18 cellular contexts compared by ENCODE assay signal in genomic region chr7:128422037-128422436, GRCh38. TPM values are rescaled to one million over a fixed set of nuclear protein-coding genes. Genes with fewer than 3 reads are reported as not detected.
DNase-seq lines count a peak whose midpoint lies in the region; ATAC-seq, FAIRE-seq and TF ChIP-seq lines count a peak whose summit lies in the region.
"Had no signal": no experiment of that assay in that cellular context is flagged by ENCODE, and none has a peak within 500 bp of the region (broad histone marks: within the 10 kb centered on the region; RNA-seq: fewer than 3 reads in every experiment).

No MANE protein-coding gene starts in this region.

- no peak overlapping the region for H2BK20ac ChIP-seq in IMR-90 (ENCODE audit: low read depth, low read length)

- TF ChIP-seq POLR2A in IMR-90 (IDR thresholded peaks at IDR 0.05; ENCODE audit: low read depth, low read length) (no peak), K562 (conservative IDR thresholded peaks at IDR 0.05) (no peak), adrenal gland (IDR thresholded peaks at IDR 0.05) (no peak)

- no peak for TF ChIP-seq EP300 in K562 (IDR thresholded peaks at IDR 0.05; ENCODE audit: low read length)

- H2BK120ac ChIP-seq in IMR-90 (ENCODE audit: low read depth, low read length) (no peak overlapping the region), neuronal stem cell (ENCODE audit: low read depth, low read length) (no peak overlapping the region)

- H3K4me1 ChIP-seq in IMR-90 (ENCODE audit: control insufficient read depth, insufficient read depth, low read length) (peaks cover 2% of the 10 kb centered on the region), K562 (replicated peaks in 1 of 2; ENCODE audit: control insufficient read depth in 2 of 2, insufficient read depth in 2 of 2, low read length in 2 of 2) (peaks cover 4 to 5% of the 10 kb centered on the region in 2 experiments; a peak in 3 of 5 replicates), neuronal stem cell (ENCODE audit: control insufficient read depth in 2 of 2, insufficient read depth in 1 of 2, low read depth in 1 of 2, low read length in 2 of 2) (no peaks in the 10 kb centered on the region), adrenal gland (replicated peaks in 1 of 2) (no peaks in the 10 kb centered on the region)

- DNase-seq in IMR-90 (no peak), K562 (ENCODE audit: extremely low read depth in 1 of 4, low spot score in 3 of 4) (no peak), immature natural killer cell (no peak), neuronal stem cell (ENCODE audit: low spot score) (no peak), NCI-H2196 treated with DMSO at 0.1 percent for 48 hours (lab: John Stamatoyannopoulos, UW; ENCODE audit: unreplicated experiment) (no peak), adrenal gland (no peak)
- DNase-seq: Calu3; CD4-positive, alpha-beta T cell; DMS79; H9 had no signal

- intact Hi-C loops in IMR-90 (cut with micrococcal nuclease) (no loop called here), K562 (cut with micrococcal nuclease) (no loop called here), adrenal gland (cut with DNase I) (no loop called here)

- no TSS peak for BruUV-seq in IMR-90 (replicated peaks; lab: Mats Ljungman, UMichigan)
- BruUV-seq in K562 (replicated peaks; lab: Mats Ljungman, UMichigan), result no TSS peak

- H3K36me3 ChIP-seq in IMR-90 (ENCODE audit: control insufficient read depth, insufficient read depth, low read length), result no peaks in the 10 kb centered on the region
- H3K36me3 ChIP-seq in K562 (ENCODE audit: control insufficient read depth, insufficient read depth, low read length), result no peaks in the 10 kb centered on the region
- H3K36me3 ChIP-seq in neuronal stem cell (replicated peaks in 1 of 2; ENCODE audit: control insufficient read depth in 2 of 2, insufficient read depth in 2 of 2, low read length in 2 of 2), result no peaks in the 10 kb centered on the region
- H3K36me3 ChIP-seq in adrenal gland (replicated peaks in 1 of 2), result no peaks in the 10 kb centered on the region

- H3K27me3 Mint-ChIP-seq in immature natural killer cell (ENCODE audit: low read depth in 3 of 3), result peaks cover 0 to 4% (median 2%) of the 10 kb centered on the region in 3 donors
- H3K27me3 Mint-ChIP-seq: B cell; CD4-positive, alpha-beta T cell had no signal

- H3K4me3 Mint-ChIP-seq in immature natural killer cell, result peak overlapping the region; percentile 62 to 78 (median 72)
- H3K4me3 Mint-ChIP-seq: B cell; CD4-positive, alpha-beta T cell; GM23338; H9 had no signal

- H3K18ac ChIP-seq in IMR-90 (ENCODE audit: low read depth, low read length) (no peak overlapping the region), neuronal stem cell (ENCODE audit: low read length) (no peak overlapping the region)

- H3K23ac ChIP-seq in IMR-90 (ENCODE audit: low read depth, low read length) (no peak overlapping the region), neuronal stem cell (ENCODE audit: low read depth, low read length, poor library complexity) (no peak overlapping the region)

- TF ChIP-seq RAD21 in IMR-90 (IDR thresholded peaks at IDR 0.05; ENCODE audit: low read length) (no peak), K562 (CRISPR knock-in tag; conservative IDR thresholded peaks at IDR 0.05 in 1 of 2, IDR thresholded peaks at IDR 0.05 in 1 of 2) (no peak)

- H3K9me1 ChIP-seq in IMR-90 (ENCODE audit: insufficient read depth, low read length), result no peaks in the 10 kb centered on the region
- H3K9me1 ChIP-seq in K562 (ENCODE audit: control insufficient read depth, insufficient read depth, low read length), result no peaks in the 10 kb centered on the region

- H3K27ac Mint-ChIP-seq in immature natural killer cell, result peak overlapping the region; percentile 30 to 91 (median 84)
- H3K27ac Mint-ChIP-seq: B cell; CD4-positive, alpha-beta T cell; GM23338 had no signal

- H4K91ac ChIP-seq in IMR-90 (ENCODE audit: insufficient read depth, low read depth, low read length) (no peak overlapping the region), neuronal stem cell (ENCODE audit: low read depth, low read length, poor library complexity) (no peak overlapping the region)

- no peaks in the 10 kb centered on the region for H3K79me2 ChIP-seq in K562 (ENCODE audit: control insufficient read depth, insufficient read depth, low read length)

- H3K9me3 ChIP-seq in IMR-90 (ENCODE audit: control insufficient read depth, insufficient read depth, low read length) (no peaks in the 10 kb centered on the region), K562 (replicated peaks; ENCODE audit: control insufficient read depth, insufficient read depth, low read depth, low read length) (no peaks in the 10 kb centered on the region), neuronal stem cell (replicated peaks in 1 of 2; ENCODE audit: control insufficient read depth in 2 of 2, insufficient read depth in 1 of 2, low read depth in 1 of 2, low read length in 2 of 2) (no peaks in the 10 kb centered on the region), adrenal gland (replicated peaks in 1 of 3) (no peaks in the 10 kb centered on the region)

- no peak overlapping the region for H4K5ac ChIP-seq in IMR-90 (ENCODE audit: low read depth, low read length)

- H3K4me2 ChIP-seq in IMR-90 (ENCODE audit: low read depth, low read length) (no peak overlapping the region), K562 (ENCODE audit: insufficient read depth, low read length) (no peak overlapping the region), neuronal stem cell (ENCODE audit: insufficient read depth, low read length, poor library complexity, severe bottlenecking) (no peak overlapping the region)
- H3K4me2 ChIP-seq: GM23338 had no signal

- H3K4me1 Mint-ChIP-seq in immature natural killer cell, result peaks cover 38 to 44% of the 10 kb centered on the region in 2 donors
- H3K4me1 Mint-ChIP-seq: B cell, GM23338, H9 had no signal

- no peaks in the 10 kb centered on the region for H4K20me1 ChIP-seq in IMR-90 (ENCODE audit: insufficient read depth, low read length)
- H4K20me1 ChIP-seq in K562 (replicated peaks; ENCODE audit: control insufficient read depth, insufficient read depth, low read length), result no peaks in the 10 kb centered on the region

- no peak overlapping the region for H2AFZ ChIP-seq in IMR-90 (replicated peaks; ENCODE audit: low read length, poor library complexity)
- no peak overlapping the region for H2AFZ ChIP-seq in K562 (ENCODE audit: low read depth, low read length)
- H2AFZ ChIP-seq in neuronal stem cell (ENCODE audit: low read length), result no peak overlapping the region
- H2AFZ ChIP-seq: GM23338 had no signal

- POLR2A ChIA-PET in IMR-90 (lab: Charles Lee; ENCODE audit: unreplicated experiment), result no interaction called here
- POLR2A ChIA-PET in K562 (lab: Yijun Ruan, JAX), result no interaction called here

- no peak overlapping the region for H3K4me3 ChIP-seq in IMR-90 (ENCODE audit: insufficient read depth, low read depth, low read length)
- H3K4me3 ChIP-seq in K562, result no peak overlapping the region
- H3K4me3 ChIP-seq in neuronal stem cell (ENCODE audit: low read length in 2 of 2), result peak overlapping the region in 1 of 2 donors; percentile 54
- no peak overlapping the region for H3K4me3 ChIP-seq in adrenal gland
- H3K4me3 ChIP-seq: GM12878, GM23338 had no signal

- H3K4ac ChIP-seq in IMR-90 (ENCODE audit: low read depth, low read length), result no peak overlapping the region
- no peak overlapping the region for H3K4ac ChIP-seq in neuronal stem cell (ENCODE audit: low read length)

- no peaks in the 10 kb centered on the region for H3K36me3 Mint-ChIP-seq in immature natural killer cell

- WGBS in IMR-90 (ENCODE audit: extremely low coverage in 2 of 2, insufficient read length in 1 of 2), 2 experiments, result no CpG with 5 or more reads among the region's 1 CpG
- 7% methylated on average over 1 of the region's 1 CpG for WGBS in K562 (ENCODE audit: insufficient coverage, low coverage, missing lambda C conversion rate)
- WGBS in neuronal stem cell (ENCODE audit: extremely low coverage in 2 of 2, insufficient read length in 2 of 2, insufficient replicate concordance in 1 of 2), 2 donors, result no CpG with 5 or more reads among the region's 1 CpG
- 60 to 100% (median 85%) methylated on average over 1 of the region's 1 CpG for WGBS in adrenal gland, 4 donors

- H2BK5ac ChIP-seq in IMR-90 (ENCODE audit: low read depth, low read length, poor library complexity, severe bottlenecking) (peak overlapping the region; percentile 64), neuronal stem cell (ENCODE audit: low read length) (no peak overlapping the region)

- no peaks in the 10 kb centered on the region for H3K9me3 Mint-ChIP-seq in immature natural killer cell
- H3K9me3 Mint-ChIP-seq: CD4-positive, alpha-beta T cell; GM23338; H9 had no signal

- H2BK12ac ChIP-seq in neuronal stem cell (ENCODE audit: low read length), result no peak overlapping the region

- in situ Hi-C loops in IMR-90 (cut with MboI; ENCODE audit: low sequenced_read_pairs) (no loop called here), K562 (cut with MboI) (no loop called here)

- no peaks in the 10 kb centered on the region for H3K79me1 ChIP-seq in IMR-90 (ENCODE audit: low read depth in 1 of 2, low read length in 2 of 2)
- no peaks in the 10 kb centered on the region for H3K79me1 ChIP-seq in neuronal stem cell (ENCODE audit: low read depth, low read length)

- H2BK15ac ChIP-seq in IMR-90 (ENCODE audit: low read depth, low read length) (no peak overlapping the region), neuronal stem cell (ENCODE audit: low read length) (no peak overlapping the region)

- H4K8ac ChIP-seq in IMR-90 (ENCODE audit: low read depth in 2 of 2, low read length in 2 of 2) (no peak overlapping the region), neuronal stem cell (ENCODE audit: low read depth, low read length) (no peak overlapping the region)

- H2AK5ac ChIP-seq in IMR-90 (ENCODE audit: low read depth, low read length), result no peak overlapping the region
- peak overlapping the region; percentile 47 for H2AK5ac ChIP-seq in neuronal stem cell (ENCODE audit: low read depth, low read length)

- no peak for TF ChIP-seq CTCF in IMR-90 (conservative IDR thresholded peaks at IDR 0.05; ENCODE audit: low read depth, low read length)
- TF ChIP-seq CTCF in K562 (IDR thresholded peaks at IDR 0.05 in 2 of 3, conservative IDR thresholded peaks at IDR 0.05 in 1 of 3; ENCODE audit: insufficient read depth in 2 of 3, low read depth in 1 of 3, low read length in 3 of 3), result no peak
- TF ChIP-seq CTCF in adrenal gland (IDR thresholded peaks at IDR 0.05), result no peak

- FAIRE-seq in K562 (lab: Jason Lieb, UNC), result peak; percentile 71
- FAIRE-seq: A204.1, GM12878, GM18507 had no signal

- H3K27me3 ChIP-seq in IMR-90 (ENCODE audit: control insufficient read depth, insufficient read depth, low read length) (peaks cover 20% of the 10 kb centered on the region), K562 (ENCODE audit: control insufficient read depth in 2 of 2, insufficient read depth in 2 of 2, low read length in 2 of 2) (peaks cover 10 to 18% of the 10 kb centered on the region in 2 experiments; a peak in 4 of 5 replicates), neuronal stem cell (ENCODE audit: control insufficient read depth in 3 of 3, insufficient read depth in 3 of 3, low read depth in 1 of 3, low read length in 3 of 3) (peaks cover 0 to 56% (median 0%) of the 10 kb centered on the region in 3 experiments), adrenal gland (no peaks in the 10 kb centered on the region)

- H3K14ac ChIP-seq in IMR-90 (replicated peaks; ENCODE audit: low read depth, low read length) (no peak overlapping the region), neuronal stem cell (ENCODE audit: low read length) (no peak overlapping the region)

- dilution Hi-C loops in IMR-90 (cut with HindIII; ENCODE audit: low sequenced_read_pairs, unreplicated experiment), result no loop called here

- no peak overlapping the region for H2AK9ac ChIP-seq in IMR-90 (replicated peaks; ENCODE audit: low read depth, low read length, poor library complexity)

- H3K27ac ChIP-seq in IMR-90 (ENCODE audit: insufficient read depth, low read length) (no peak overlapping the region), K562 (ENCODE audit: extremely low read depth, low read depth, low read length) (no peak overlapping the region), neuronal stem cell (replicated peaks; ENCODE audit: low read length) (no peak overlapping the region), adrenal gland (no peak overlapping the region)
- H3K27ac ChIP-seq: HL-60 had no signal

- ATAC-seq in IMR-90 (ENCODE audit: low read depth) (no peak), K562 (no peak), HG03565 (IDR thresholded peaks at IDR 0.05; ENCODE audit: unreplicated experiment) (no peak), GM21619 (IDR thresholded peaks at IDR 0.05; ENCODE audit: unreplicated experiment) (no peak)
- ATAC-seq: GM12878, GM23338 had no signal

- no peak overlapping the region for H3K56ac ChIP-seq in IMR-90 (ENCODE audit: extremely low read depth, insufficient read depth, low read length)

- CTCF ChIA-PET in IMR-90 (lab: Yijun Ruan, JAX) (no interaction called here), K562 (lab: Yijun Ruan, JAX; ENCODE audit: low intra/inter-chr PET ratio) (no interaction called here)

- H3K9ac ChIP-seq in IMR-90 (ENCODE audit: low read depth, low read length), result no peak overlapping the region
- H3K9ac ChIP-seq in K562 (ENCODE audit: insufficient read depth in 1 of 2, low read depth in 2 of 2, low read length in 2 of 2), result no peak overlapping the region
- no peak overlapping the region for H3K9ac ChIP-seq in neuronal stem cell (ENCODE audit: low read depth, low read length, poor library complexity)

RNA-seq across cellular contexts. Expression of gene IMPDH1, which starts 12.3 kb away (rescaled TPM):
- total RNA-seq in IMR-90 (2012; rRNA removed), result 45.3 and 49.5 TPM in 2 replicates
- 69.3 and 72.0 TPM in 2 replicates for polyA plus RNA-seq in IMR-90 (2012; rRNA removed)
- 76.2 and 79.9 TPM in 2 replicates for polyA plus RNA-seq in IMR-90 (2012; cell fraction: cytosol; rRNA removed)
- 87.3 and 216 TPM in 2 replicates for polyA plus RNA-seq in IMR-90 (2012; cell fraction: nucleus; rRNA removed; ENCODE audit: low replicate concordance)
- 140 and 407 TPM in 2 replicates for total RNA-seq in K562 (2011; cell fraction: chromatin; rRNA removed; ENCODE audit: low replicate concordance)
- total RNA-seq in K562 (2011; cell fraction: nucleolus; rRNA removed), result 199 and 212 TPM in 2 replicates
- total RNA-seq in K562 (2011; cell fraction: nucleoplasm; rRNA removed), result 141 and 147 TPM in 2 replicates
- 86.8 and 118 TPM in 2 replicates for total RNA-seq in K562 (2014; rRNA removed)
- total RNA-seq in K562 (2014; rRNA removed; fragmentation: Illumina TruSeq; extraction: Trizol), result 29.0 and 42.9 TPM in 2 replicates
- total RNA-seq in K562 (2015; rRNA removed; fragmentation: Illumina TruSeq; extraction: Trizol), result 60.6 and 64.3 TPM in 2 replicates
- 118 TPM in 2 replicates for total RNA-seq in K562 (2021)
- polyA plus RNA-seq in K562 (2011; rRNA removed), result 54.9 and 72.4 TPM in 2 replicates
- 54.0 and 156 TPM in 2 replicates for polyA plus RNA-seq in K562 (2011; cell fraction: cytosol; rRNA removed)
- polyA plus RNA-seq in K562 (2011; cell fraction: nucleus; rRNA removed), result 208 and 316 TPM in 2 replicates
- polyA plus RNA-seq in K562 (2012), result 79.3 and 81.1 TPM in 2 replicates
- polyA plus RNA-seq in K562 (2014; fragmentation: Illumina TruSeq; extraction: Trizol), result 59.8 and 76.3 TPM in 2 replicates
- polyA plus RNA-seq in K562 (2014; fragmentation: Nextera tagmentation; extraction: Ambion mirVana), result 1 to 10 TPM in 1 of 2 experiments, under 1 TPM in 1; 0.80 to 2.1 TPM
- polyA plus RNA-seq in K562 (2014; rRNA removed), result 84.7 and 89.0 TPM in 2 replicates
- 24.1 and 78.3 TPM in 2 replicates for polyA minus RNA-seq in K562 (2011; rRNA and poly(A)+ RNA removed)
- polyA minus RNA-seq in K562 (2011; cell fraction: cytosol; rRNA and poly(A)+ RNA removed), result 48.6 and 69.1 TPM in 2 replicates
- 81.0 and 88.0 TPM in 2 replicates for polyA minus RNA-seq in K562 (2011; cell fraction: nucleus; rRNA and poly(A)+ RNA removed)
- polyA plus RNA-seq in immature natural killer cell, result 10 to 100 TPM; 39.0 to 66.0 (median 53.3) TPM
- 39.6 TPM for polyA plus RNA-seq in neuronal stem cell (2013, experiment 1 of 2)
- polyA plus RNA-seq in neuronal stem cell (2013, experiment 2 of 2), result 38.1 TPM
- 10 to 100 TPM; 22.0 to 52.4 (median 31.6) TPM for total RNA-seq in adrenal gland
- 10 to 100 TPM; 11.8 to 35.3 (median 33.5) TPM for polyA plus RNA-seq in adrenal gland

RNA-seq across cellular contexts. Expression of gene HILPDA, which starts 33.6 kb away (rescaled TPM):
- total RNA-seq in IMR-90 (2012; rRNA removed), result 23.6 and 31.2 TPM in 2 replicates
- 29.8 and 35.6 TPM in 2 replicates for polyA plus RNA-seq in IMR-90 (2012; rRNA removed)
- 24.4 and 28.0 TPM in 2 replicates for polyA plus RNA-seq in IMR-90 (2012; cell fraction: cytosol; rRNA removed)
- polyA plus RNA-seq in IMR-90 (2012; cell fraction: nucleus; rRNA removed; ENCODE audit: low replicate concordance), result 17.9 and 23.2 TPM in 2 replicates
- total RNA-seq in K562 (2011; cell fraction: chromatin; rRNA removed; ENCODE audit: low replicate concordance), result 42.5 and 74.9 TPM in 2 replicates
- total RNA-seq in K562 (2011; cell fraction: nucleolus; rRNA removed), result 69.3 and 79.4 TPM in 2 replicates
- 70.7 and 78.6 TPM in 2 replicates for total RNA-seq in K562 (2011; cell fraction: nucleoplasm; rRNA removed)
- total RNA-seq in K562 (2014; rRNA removed), result 8.3 and 14.2 TPM in 2 replicates
- total RNA-seq in K562 (2014; rRNA removed; fragmentation: Illumina TruSeq; extraction: Trizol), result 14.5 and 16.7 TPM in 2 replicates
- total RNA-seq in K562 (2015; rRNA removed; fragmentation: Illumina TruSeq; extraction: Trizol), result 23.0 and 23.5 TPM in 2 replicates
- total RNA-seq in K562 (2021), result 10.5 and 10.7 TPM in 2 replicates
- polyA plus RNA-seq in K562 (2011; rRNA removed), result 71.8 and 102 TPM in 2 replicates
- 68.1 and 117 TPM in 2 replicates for polyA plus RNA-seq in K562 (2011; cell fraction: cytosol; rRNA removed)
- 37.3 and 64.2 TPM in 2 replicates for polyA plus RNA-seq in K562 (2011; cell fraction: nucleus; rRNA removed)
- polyA plus RNA-seq in K562 (2012), result 13.2 and 14.2 TPM in 2 replicates
- polyA plus RNA-seq in K562 (2014; fragmentation: Illumina TruSeq; extraction: Trizol), result 18.9 and 26.0 TPM in 2 replicates
- polyA plus RNA-seq in K562 (2014; fragmentation: Nextera tagmentation; extraction: Ambion mirVana), result 10 to 100 TPM; 28.6 to 40.5 TPM
- 16.4 and 25.5 TPM in 2 replicates for polyA plus RNA-seq in K562 (2014; rRNA removed)
- polyA minus RNA-seq in K562 (2011; rRNA and poly(A)+ RNA removed), result 29.9 and 51.9 TPM in 2 replicates
- 11.6 and 15.9 TPM in 2 replicates for polyA minus RNA-seq in K562 (2011; cell fraction: cytosol; rRNA and poly(A)+ RNA removed)
- polyA minus RNA-seq in K562 (2011; cell fraction: nucleus; rRNA and poly(A)+ RNA removed), result 19.5 and 63.9 TPM in 2 replicates
- 1 to 10 TPM; 5.7 to 6.5 (median 6.0) TPM for polyA plus RNA-seq in immature natural killer cell
- 45.8 TPM for polyA plus RNA-seq in neuronal stem cell (2013, experiment 1 of 2)
- 43.6 TPM for polyA plus RNA-seq in neuronal stem cell (2013, experiment 2 of 2)
- 10 to 100 TPM in 1 of 8 donors, 1 to 10 TPM in 7; 3.0 to 15.5 (median 7.0) TPM for total RNA-seq in adrenal gland
- 10 to 100 TPM in 1 of 3 donors, 1 to 10 TPM in 2; 4.1 to 16.0 (median 8.0) TPM for polyA plus RNA-seq in adrenal gland

RNA-seq across cellular contexts. Expression of gene METTL2B, which starts 54.5 kb away (rescaled TPM):
- 34.2 and 45.8 TPM in 2 replicates for total RNA-seq in IMR-90 (2012; rRNA removed)
- polyA plus RNA-seq in IMR-90 (2012; rRNA removed), result 14.1 and 18.0 TPM in 2 replicates
- polyA plus RNA-seq in IMR-90 (2012; cell fraction: cytosol; rRNA removed), result 7.1 and 7.9 TPM in 2 replicates
- 6.4 and 18.4 TPM in 2 replicates for polyA plus RNA-seq in IMR-90 (2012; cell fraction: nucleus; rRNA removed; ENCODE audit: low replicate concordance)
- 218 and 250 TPM in 2 replicates for total RNA-seq in K562 (2011; cell fraction: chromatin; rRNA removed; ENCODE audit: low replicate concordance)
- 132 and 144 TPM in 2 replicates for total RNA-seq in K562 (2011; cell fraction: nucleolus; rRNA removed)
- 200 and 284 TPM in 2 replicates for total RNA-seq in K562 (2011; cell fraction: nucleoplasm; rRNA removed)
- 46.9 and 75.6 TPM in 2 replicates for total RNA-seq in K562 (2014; rRNA removed)
- total RNA-seq in K562 (2014; rRNA removed; fragmentation: Illumina TruSeq; extraction: Trizol), result 73.2 and 84.9 TPM in 2 replicates
- total RNA-seq in K562 (2015; rRNA removed; fragmentation: Illumina TruSeq; extraction: Trizol), result 78.6 and 82.0 TPM in 2 replicates
- total RNA-seq in K562 (2021), result 62.8 and 64.9 TPM in 2 replicates
- polyA plus RNA-seq in K562 (2011; rRNA removed), result 47.4 and 79.2 TPM in 2 replicates
- polyA plus RNA-seq in K562 (2011; cell fraction: cytosol; rRNA removed), result 29.8 and 29.9 TPM in 2 replicates
- polyA plus RNA-seq in K562 (2011; cell fraction: nucleus; rRNA removed), result 24.4 and 35.3 TPM in 2 replicates
- polyA plus RNA-seq in K562 (2012), result 35.0 and 47.7 TPM in 2 replicates
- polyA plus RNA-seq in K562 (2014; fragmentation: Illumina TruSeq; extraction: Trizol), result 64.1 and 68.9 TPM in 2 replicates
- polyA plus RNA-seq in K562 (2014; fragmentation: Nextera tagmentation; extraction: Ambion mirVana), result 10 to 100 TPM; 91.0 to 95.7 TPM
- 35.9 and 41.8 TPM in 2 replicates for polyA plus RNA-seq in K562 (2014; rRNA removed)
- 88.7 and 120 TPM in 2 replicates for polyA minus RNA-seq in K562 (2011; rRNA and poly(A)+ RNA removed)
- polyA minus RNA-seq in K562 (2011; cell fraction: cytosol; rRNA and poly(A)+ RNA removed), result 32.5 and 50.1 TPM in 2 replicates
- polyA minus RNA-seq in K562 (2011; cell fraction: nucleus; rRNA and poly(A)+ RNA removed), result 47.7 and 57.1 TPM in 2 replicates
- 10 to 100 TPM in 2 of 3 donors, 1 to 10 TPM in 1; 2.8 to 24.9 (median 11.9) TPM for polyA plus RNA-seq in immature natural killer cell
- polyA plus RNA-seq in neuronal stem cell (2013, experiment 1 of 2), result 27.1 TPM
- polyA plus RNA-seq in neuronal stem cell (2013, experiment 2 of 2), result 25.9 TPM
- 10 to 100 TPM; 15.3 to 35.9 (median 27.4) TPM for total RNA-seq in adrenal gland
- 10 to 100 TPM in 1 of 3 donors, 1 to 10 TPM in 2; 7.1 to 26.8 (median 9.8) TPM for polyA plus RNA-seq in adrenal gland
